ENCODE assay signal across 1 cellular context in genomic region chr11:9573054-9573774, GRCh38.
TF ChIP-seq lines count a peak whose summit lies in the region.

Gene WEE1 (plus strand): TSS chr11:9573670. CDS start chr11:9573934, 264 bp downstream.

TF ChIP-seq in HepG2, 621 proteins besides CTCF, POLR2A, EP300 and RAD21 (continued from another document and continues in another):
- TF ChIP-seq STAT6 (CRISPR knock-in tag; IDR thresholded peaks at IDR 0.05; ENCODE audit: borderline replicate concordance) (no peak; the same call in 1 of the 2 replicates), ARNTL (CRISPR knock-in tag; IDR thresholded peaks at IDR 0.05) (peak; percentile 82), RELA (CRISPR knock-in tag; IDR thresholded peaks at IDR 0.05) (no peak), ZNF232 (CRISPR knock-in tag; IDR thresholded peaks at IDR 0.05; ENCODE audit: borderline replicate concordance) (0 out of 2 replicates have a peak, but pooled peaks have one; percentile 19), BRD4 (CRISPR knock-in tag; IDR thresholded peaks at IDR 0.05) (peak; percentile 82), EED (CRISPR knock-in tag; IDR thresholded peaks at IDR 0.05) (no peak; the same call in 1 of the 2 replicates), KLF11 (CRISPR knock-in tag; IDR thresholded peaks at IDR 0.05) (no peak), ZNF572 (CRISPR knock-in tag; IDR thresholded peaks at IDR 0.05) (peak; percentile 27; the same call in 1 of the 2 replicates), ZEB1 (IDR thresholded peaks at IDR 0.05; ENCODE audit: insufficient replicate concordance, low read depth) (no peak), RERE (CRISPR knock-in tag; IDR thresholded peaks at IDR 0.05; ENCODE audit: low read depth) (no peak; the same call in 1 of the 2 replicates), BCL3 (CRISPR knock-in tag; IDR thresholded peaks at IDR 0.05) (peak; percentile 74), GPBP1L1 (CRISPR knock-in tag; IDR thresholded peaks at IDR 0.05) (no peak), SIN3B (IDR thresholded peaks at IDR 0.05; ENCODE audit: low read length) (no peak), MED8 (CRISPR knock-in tag; IDR thresholded peaks at IDR 0.05; ENCODE audit: insufficient replicate concordance) (peak; percentile 85), PLRG1 (conservative IDR thresholded peaks at IDR 0.05) (no peak), SNAPC5 (CRISPR knock-in tag; IDR thresholded peaks at IDR 0.05; ENCODE audit: borderline replicate concordance) (peak; percentile 78; the same call in 1 of the 2 replicates), IRF2 (CRISPR knock-in tag; IDR thresholded peaks at IDR 0.05) (peak; percentile 53; the same call in 1 of the 2 replicates), SALL1 (CRISPR knock-in tag; IDR thresholded peaks at IDR 0.05) (peak; percentile 88), PRDM10 (CRISPR knock-in tag; IDR thresholded peaks at IDR 0.05; ENCODE audit: low read depth) (no peak), PRPF4 (IDR thresholded peaks at IDR 0.05; ENCODE audit: low read depth, low read length, poor library complexity, severe bottlenecking) (no peak), ZNF614 (CRISPR knock-in tag; IDR thresholded peaks at IDR 0.05; ENCODE audit: borderline replicate concordance) (peak; percentile 49; the same call in 1 of the 2 replicates), SNAPC2 (CRISPR knock-in tag; IDR thresholded peaks at IDR 0.05) (peak; percentile 73), PCBP2 (optimal IDR thresholded peaks at IDR 0.05; ENCODE audit: low read depth, low read length, poor library complexity, severe bottlenecking) (no peak), ESRRA (CRISPR knock-in tag; IDR thresholded peaks at IDR 0.05; ENCODE audit: low read depth) (peak; percentile 74), KDM1A (CRISPR knock-in tag; IDR thresholded peaks at IDR 0.05) (no peak), SMARCC2 (IDR thresholded peaks at IDR 0.05) (no peak), ZNF605 (CRISPR knock-in tag; IDR thresholded peaks at IDR 0.05) (peak; percentile 96), ZNF580 (CRISPR knock-in tag; IDR thresholded peaks at IDR 0.05; ENCODE audit: borderline replicate concordance, low read depth) (peak; percentile 89), ZFP62 (CRISPR knock-in tag; IDR thresholded peaks at IDR 0.05) (no peak), JARID2 (CRISPR knock-in tag; IDR thresholded peaks at IDR 0.05; ENCODE audit: insufficient replicate concordance) (no peak), ZNF839 (CRISPR knock-in tag; IDR thresholded peaks at IDR 0.05; ENCODE audit: borderline replicate concordance) (no peak)
- TF ChIP-seq, protein P1, sequence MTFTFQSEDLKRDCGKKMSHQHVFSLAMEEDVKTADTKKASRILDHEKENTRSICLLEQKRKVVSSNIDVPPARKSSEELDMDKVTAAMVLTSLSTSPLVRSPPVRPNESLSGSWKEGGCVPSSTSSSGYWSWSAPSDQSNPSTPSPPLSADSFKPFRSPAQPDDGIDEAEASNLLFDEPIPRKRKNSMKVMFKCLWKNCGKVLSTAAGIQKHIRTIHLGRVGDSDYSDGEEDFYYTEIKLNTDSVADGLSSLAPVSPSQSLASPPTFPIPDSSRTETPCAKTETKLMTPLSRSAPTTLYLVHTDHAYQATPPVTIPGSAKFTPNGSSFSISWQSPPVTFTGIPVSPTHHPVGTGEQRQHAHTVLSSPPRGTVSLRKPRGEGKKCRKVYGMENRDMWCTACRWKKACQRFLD (CRISPR knock-in tag; IDR thresholded peaks at IDR 0.05; ENCODE audit: borderline replicate concordance): peak; percentile 59; the same call in 1 of the 2 replicates
- TF ChIP-seq, protein P2, sequence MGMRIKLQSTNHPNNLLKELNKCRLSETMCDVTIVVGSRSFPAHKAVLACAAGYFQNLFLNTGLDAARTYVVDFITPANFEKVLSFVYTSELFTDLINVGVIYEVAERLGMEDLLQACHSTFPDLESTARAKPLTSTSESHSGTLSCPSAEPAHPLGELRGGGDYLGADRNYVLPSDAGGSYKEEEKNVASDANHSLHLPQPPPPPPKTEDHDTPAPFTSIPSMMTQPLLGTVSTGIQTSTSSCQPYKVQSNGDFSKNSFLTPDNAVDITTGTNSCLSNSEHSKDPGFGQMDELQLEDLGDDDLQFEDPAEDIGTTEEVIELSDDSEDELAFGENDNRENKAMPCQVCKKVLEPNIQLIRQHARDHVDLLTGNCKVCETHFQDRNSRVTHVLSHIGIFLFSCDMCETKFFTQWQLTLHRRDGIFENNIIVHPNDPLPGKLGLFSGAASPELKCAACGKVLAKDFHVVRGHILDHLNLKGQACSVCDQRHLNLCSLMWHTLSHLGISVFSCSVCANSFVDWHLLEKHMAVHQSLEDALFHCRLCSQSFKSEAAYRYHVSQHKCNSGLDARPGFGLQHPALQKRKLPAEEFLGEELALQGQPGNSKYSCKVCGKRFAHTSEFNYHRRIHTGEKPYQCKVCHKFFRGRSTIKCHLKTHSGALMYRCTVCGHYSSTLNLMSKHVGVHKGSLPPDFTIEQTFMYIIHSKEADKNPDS (CRISPR knock-in tag; IDR thresholded peaks at IDR 0.05): no peak
- TF ChIP-seq, protein P3, sequence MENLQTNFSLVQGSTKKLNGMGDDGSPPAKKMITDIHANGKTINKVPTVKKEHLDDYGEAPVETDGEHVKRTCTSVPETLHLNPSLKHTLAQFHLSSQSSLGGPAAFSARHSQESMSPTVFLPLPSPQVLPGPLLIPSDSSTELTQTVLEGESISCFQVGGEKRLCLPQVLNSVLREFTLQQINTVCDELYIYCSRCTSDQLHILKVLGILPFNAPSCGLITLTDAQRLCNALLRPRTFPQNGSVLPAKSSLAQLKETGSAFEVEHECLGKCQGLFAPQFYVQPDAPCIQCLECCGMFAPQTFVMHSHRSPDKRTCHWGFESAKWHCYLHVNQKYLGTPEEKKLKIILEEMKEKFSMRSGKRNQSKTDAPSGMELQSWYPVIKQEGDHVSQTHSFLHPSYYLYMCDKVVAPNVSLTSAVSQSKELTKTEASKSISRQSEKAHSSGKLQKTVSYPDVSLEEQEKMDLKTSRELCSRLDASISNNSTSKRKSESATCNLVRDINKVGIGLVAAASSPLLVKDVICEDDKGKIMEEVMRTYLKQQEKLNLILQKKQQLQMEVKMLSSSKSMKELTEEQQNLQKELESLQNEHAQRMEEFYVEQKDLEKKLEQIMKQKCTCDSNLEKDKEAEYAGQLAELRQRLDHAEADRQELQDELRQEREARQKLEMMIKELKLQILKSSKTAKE (CRISPR knock-in tag; IDR thresholded peaks at IDR 0.05; ENCODE audit: borderline replicate concordance): peak; percentile 44; the same call in 1 of the 2 replicates
- TF ChIP-seq, protein P4, sequence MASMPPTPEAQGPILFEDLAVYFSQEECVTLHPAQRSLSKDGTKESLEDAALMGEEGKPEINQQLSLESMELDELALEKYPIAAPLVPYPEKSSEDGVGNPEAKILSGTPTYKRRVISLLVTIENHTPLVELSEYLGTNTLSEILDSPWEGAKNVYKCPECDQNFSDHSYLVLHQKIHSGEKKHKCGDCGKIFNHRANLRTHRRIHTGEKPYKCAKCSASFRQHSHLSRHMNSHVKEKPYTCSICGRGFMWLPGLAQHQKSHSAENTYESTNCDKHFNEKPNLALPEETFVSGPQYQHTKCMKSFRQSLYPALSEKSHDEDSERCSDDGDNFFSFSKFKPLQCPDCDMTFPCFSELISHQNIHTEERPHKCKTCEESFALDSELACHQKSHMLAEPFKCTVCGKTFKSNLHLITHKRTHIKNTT (CRISPR knock-in tag; IDR thresholded peaks at IDR 0.05): no peak
